Comparison of ENCODE assay signal across 19 cellular contexts in the genomic region with DNA sequence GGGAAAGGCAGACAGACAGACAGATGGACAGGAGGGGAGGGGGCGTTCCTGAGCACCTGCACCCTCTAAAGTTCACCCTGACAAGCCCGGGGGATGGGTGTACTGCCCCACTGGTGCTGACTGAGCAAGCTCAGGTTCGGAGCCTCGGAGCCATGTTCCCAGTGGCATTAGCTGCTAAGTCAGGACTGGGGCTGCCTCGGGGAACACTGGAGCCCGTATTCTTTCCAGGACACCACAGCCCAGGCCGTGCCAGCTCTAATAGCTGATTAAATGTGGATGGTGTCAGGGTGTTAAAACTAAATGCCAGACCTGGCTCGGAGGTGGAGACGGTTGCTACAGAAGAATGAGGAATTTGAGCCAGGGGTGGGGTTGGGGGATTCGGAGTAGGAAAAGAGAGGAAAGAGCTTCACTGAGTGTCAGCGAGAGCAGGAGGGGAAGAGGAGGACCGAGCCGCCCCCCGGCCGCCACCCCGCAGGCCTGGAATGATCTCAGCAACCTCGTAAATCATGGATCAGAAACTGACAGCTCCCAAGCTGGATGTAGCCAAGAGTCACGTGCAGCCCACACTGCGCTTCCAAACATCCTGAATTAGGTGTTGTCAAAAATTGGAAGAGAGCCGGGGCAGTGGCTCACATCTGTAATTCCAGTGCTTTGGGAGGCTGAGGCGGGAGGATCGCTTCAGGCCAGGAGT. TPM values are rescaled to one million over a fixed set of nuclear protein-coding genes. Genes with fewer than 3 reads are reported as not detected.
DNase-seq lines count a peak whose midpoint lies in the region; ATAC-seq and TF ChIP-seq lines count a peak whose summit lies in the region.
"Had no signal": no experiment of that assay in that cellular context is flagged by ENCODE, and none has a peak within 500 bp of the region (broad histone marks: within the 10 kb centered on the region; RNA-seq: fewer than 3 reads in every experiment).

No MANE protein-coding gene starts in this region.

- no peaks in the 10 kb centered on the region for H3K9me3 Mint-ChIP-seq in CD4-positive, CD25-positive, alpha-beta regulatory T cell
- no peaks in the 10 kb centered on the region for H3K9me3 Mint-ChIP-seq in endothelial cell (ENCODE audit: unreplicated experiment)
- no peaks in the 10 kb centered on the region for H3K9me3 Mint-ChIP-seq in natural killer cell treated with Interleukin-12 subunit alpha and Interleukin-12 subunit beta and Interleukin-15 and Interleukin-18, amount 100 ng/mL, for 72 hours
- H3K9me3 Mint-ChIP-seq: activated naive CD4-positive, alpha-beta T cell treated with anti-CD3 and anti-CD28 coated beads for 36 hours had no signal

- no peak overlapping the region for H3K27ac ChIP-seq in BLaER1
- H3K27ac ChIP-seq in CD4-positive, CD25-positive, alpha-beta regulatory T cell (ENCODE audit: insufficient read depth, low read length, poor library complexity, severe bottlenecking), result no peak overlapping the region

- peaks cover 7 to 68% (median 19%) of the 10 kb centered on the region in 4 donors for H3K4me1 Mint-ChIP-seq in CD4-positive, CD25-positive, alpha-beta regulatory T cell
- no peaks in the 10 kb centered on the region for H3K4me1 Mint-ChIP-seq in endothelial cell (ENCODE audit: unreplicated experiment)
- peaks cover 42 to 45% of the 10 kb centered on the region in 2 donors for H3K4me1 Mint-ChIP-seq in natural killer cell treated with Interleukin-12 subunit alpha and Interleukin-12 subunit beta and Interleukin-15 and Interleukin-18, amount 100 ng/mL, for 72 hours (ENCODE audit: low read depth in 2 of 2)

- H3K27me3 Mint-ChIP-seq in CD4-positive, CD25-positive, alpha-beta regulatory T cell, result no peaks in the 10 kb centered on the region
- peaks cover 8% of the 10 kb centered on the region for H3K27me3 Mint-ChIP-seq in endothelial cell (ENCODE audit: unreplicated experiment)
- H3K27me3 Mint-ChIP-seq in natural killer cell treated with Interleukin-12 subunit alpha and Interleukin-12 subunit beta and Interleukin-15 and Interleukin-18, amount 100 ng/mL, for 72 hours, result no peaks in the 10 kb centered on the region

- no peak for TF ChIP-seq CTCF in endothelial cell (IDR thresholded peaks at IDR 0.05; ENCODE audit: unreplicated experiment)

- no peak for ATAC-seq in CD4-positive, CD25-positive, alpha-beta regulatory T cell (ENCODE audit: low read depth in 2 of 2)
- ATAC-seq in natural killer cell treated with Interleukin-12 subunit alpha and Interleukin-12 subunit beta and Interleukin-15 and Interleukin-18, amount 100 ng/mL, for 72 hours, result no peak
- ATAC-seq in GM21529 (IDR thresholded peaks at IDR 0.05; ENCODE audit: unreplicated experiment), result no peak
- no peak for ATAC-seq in GM18868 (IDR thresholded peaks at IDR 0.05; ENCODE audit: unreplicated experiment)
- no peak for ATAC-seq in GM21528 (IDR thresholded peaks at IDR 0.05; ENCODE audit: low FRiP score, unreplicated experiment)
- ATAC-seq: activated CD4-positive, CD25-positive, alpha-beta regulatory T cell treated with anti-CD3 and anti-CD28 coated beads, Interleukin-2, amount 50 U/mL, for 24 hours had no signal

- H3K9ac ChIP-seq in BLaER1, result no peak overlapping the region

- H3K36me3 ChIP-seq in BLaER1, result peaks cover 81% of the 10 kb centered on the region
- peaks cover 22% of the 10 kb centered on the region for H3K36me3 ChIP-seq in CD4-positive, CD25-positive, alpha-beta regulatory T cell (ENCODE audit: control insufficient read depth, insufficient read depth, low read length)

- H3K4me3 Mint-ChIP-seq in CD4-positive, CD25-positive, alpha-beta regulatory T cell, result peak overlapping the region in 2 of 4 donors; percentile 61 to 68
- peak overlapping the region; percentile 42 for H3K4me3 Mint-ChIP-seq in endothelial cell (ENCODE audit: unreplicated experiment)
- H3K4me3 Mint-ChIP-seq in natural killer cell treated with Interleukin-12 subunit alpha and Interleukin-12 subunit beta and Interleukin-15 and Interleukin-18, amount 100 ng/mL, for 72 hours, result no peak overlapping the region
- H3K4me3 Mint-ChIP-seq: activated naive CD4-positive, alpha-beta T cell treated with anti-CD3 and anti-CD28 coated beads for 36 hours had no signal

- peak overlapping the region; percentile 93 for H3K4me2 ChIP-seq in BLaER1

- H3K27me3 ChIP-seq in BLaER1, result no peaks in the 10 kb centered on the region
- H3K27me3 ChIP-seq in CD4-positive, CD25-positive, alpha-beta regulatory T cell (ENCODE audit: control insufficient read depth, insufficient read depth, low read length), result no peaks in the 10 kb centered on the region

- no peaks in the 10 kb centered on the region; the same call in 1 of the 2 replicates for H3K9me3 ChIP-seq in BLaER1
- H3K9me3 ChIP-seq in CD4-positive, CD25-positive, alpha-beta regulatory T cell (ENCODE audit: control insufficient read depth in 2 of 2, low read length in 2 of 2), result no peaks in the 10 kb centered on the region

- H4K20me1 ChIP-seq in BLaER1, result peaks cover 92% of the 10 kb centered on the region

- peaks cover 18% of the 10 kb centered on the region for H3K36me3 Mint-ChIP-seq in CD4-positive, CD25-positive, alpha-beta regulatory T cell
- peaks cover 31% of the 10 kb centered on the region for H3K36me3 Mint-ChIP-seq in endothelial cell (ENCODE audit: low read depth, unreplicated experiment)
- no peaks in the 10 kb centered on the region for H3K36me3 Mint-ChIP-seq in natural killer cell treated with Interleukin-12 subunit alpha and Interleukin-12 subunit beta and Interleukin-15 and Interleukin-18, amount 100 ng/mL, for 72 hours

- H3K27ac Mint-ChIP-seq in CD4-positive, CD25-positive, alpha-beta regulatory T cell, result peak overlapping the region in 2 of 3 donors; percentile 87 to 91
- no peak overlapping the region for H3K27ac Mint-ChIP-seq in endothelial cell (ENCODE audit: unreplicated experiment)
- H3K27ac Mint-ChIP-seq in natural killer cell treated with Interleukin-12 subunit alpha and Interleukin-12 subunit beta and Interleukin-15 and Interleukin-18, amount 100 ng/mL, for 72 hours, result peak overlapping the region; percentile 28 to 64
- H3K27ac Mint-ChIP-seq: activated naive CD4-positive, alpha-beta T cell treated with anti-CD3 and anti-CD28 coated beads for 36 hours had no signal

- DNase-seq in CD4-positive, CD25-positive, alpha-beta regulatory T cell, result no peak
- DNase-seq in endothelial cell (ENCODE audit: low spot score), result no peak
- DNase-seq in natural killer cell treated with Interleukin-12 subunit alpha and Interleukin-12 subunit beta and Interleukin-15 and Interleukin-18, amount 100 ng/mL, for 72 hours (ENCODE audit: low spot score), result no peak
- DNase-seq: activated naive CD4-positive, alpha-beta T cell treated with anti-CD3 and anti-CD28 coated beads for 36 hours; cortex of kidney; kidney glomerular epithelial cell; NCI-H1092; NCI-H524; occipital lobe had no signal

- H3K4me3 ChIP-seq in BLaER1, result no peak overlapping the region
- no peak overlapping the region for H3K4me3 ChIP-seq in CD4-positive, CD25-positive, alpha-beta regulatory T cell (ENCODE audit: low read depth, low read length)

- peaks cover 80% of the 10 kb centered on the region for H3K4me1 ChIP-seq in BLaER1
- peaks cover 36% of the 10 kb centered on the region for H3K4me1 ChIP-seq in CD4-positive, CD25-positive, alpha-beta regulatory T cell (ENCODE audit: control insufficient read depth, insufficient read depth, low read length, poor library complexity, severe bottlenecking)

RNA-seq across cellular contexts. Expression of a gene that starts 10.4 kb away (rescaled TPM):
- total RNA-seq in CD4-positive, CD25-positive, alpha-beta regulatory T cell, result 98.2 TPM
- 10 to 100 TPM; 38.5 to 70.2 (median 56.6) TPM for polyA plus RNA-seq in CD4-positive, CD25-positive, alpha-beta regulatory T cell
- 153 TPM for total RNA-seq in endothelial cell (ENCODE audit: unreplicated experiment)
- total RNA-seq in natural killer cell treated with Interleukin-12 subunit alpha and Interleukin-12 subunit beta and Interleukin-15 and Interleukin-18, amount 100 ng/mL, for 72 hours, result 100 to 1,000 TPM; 170 to 206 TPM

RNA-seq across cellular contexts. Expression of a gene that starts 39.9 kb away (rescaled TPM):
- total RNA-seq in CD4-positive, CD25-positive, alpha-beta regulatory T cell, result not detected
- polyA plus RNA-seq in CD4-positive, CD25-positive, alpha-beta regulatory T cell, result under 1 TPM in 1 of 4 donors, not detected in 3; 0.07 TPM
- not detected for total RNA-seq in endothelial cell (ENCODE audit: unreplicated experiment)
- not detected for total RNA-seq in natural killer cell treated with Interleukin-12 subunit alpha and Interleukin-12 subunit beta and Interleukin-15 and Interleukin-18, amount 100 ng/mL, for 72 hours
- total RNA-seq: activated naive CD4-positive, alpha-beta T cell treated with anti-CD3 and anti-CD28 coated beads for 36 hours; endothelial cell of umbilical vein; occipital lobe; skeletal muscle tissue; subcutaneous adipose tissue; T-helper 1 cell treated with Interleukin-12 subunit alpha and Interleukin-12 subunit beta and Interleukin-4 antibody, amounts not matched to agents 30 ng/mL and 1 ng/mL, for 36 hours had no signal
- polyA plus RNA-seq: BJ, endothelial cell of umbilical vein had no signal

RNA-seq across cellular contexts. Expression of a gene that starts 46.8 kb away (rescaled TPM):
- 50.5 TPM for total RNA-seq in CD4-positive, CD25-positive, alpha-beta regulatory T cell
- polyA plus RNA-seq in CD4-positive, CD25-positive, alpha-beta regulatory T cell, result 10 to 100 TPM; 19.6 to 30.4 (median 23.7) TPM
- total RNA-seq in endothelial cell (ENCODE audit: unreplicated experiment), result 14.5 TPM
- total RNA-seq in natural killer cell treated with Interleukin-12 subunit alpha and Interleukin-12 subunit beta and Interleukin-15 and Interleukin-18, amount 100 ng/mL, for 72 hours, result 10 to 100 TPM; 63.4 to 70.5 TPM
